13 cellular contexts compared by ENCODE assay signal in genomic region chr3:39289107-39289506, GRCh38. TPM values are rescaled to one million over a fixed set of nuclear protein-coding genes. Genes with fewer than 3 reads are reported as not detected.
DNase-seq lines count a peak whose midpoint lies in the region; ATAC-seq and TF ChIP-seq lines count a peak whose summit lies in the region.
"Had no signal": no experiment of that assay in that cellular context is flagged by ENCODE, and none has a peak within 500 bp of the region (broad histone marks: within the 10 kb centered on the region; RNA-seq: fewer than 3 reads in every experiment).

No MANE protein-coding gene starts in this region.

- no peak for TF ChIP-seq CTCF in KMS-11 (conservative IDR thresholded peaks at IDR 0.05; ENCODE audit: low read depth, low read length)
- TF ChIP-seq CTCF in nephron progenitor cell (IDR thresholded peaks at IDR 0.05), result no peak

- DNase-seq in nephron progenitor cell (no peak), kidney tubule cell (ENCODE audit: low spot score) (no peak), GM23248 (no peak)

- no peak overlapping the region for H3K4me3 ChIP-seq in BLaER1 treated with 17β-estradiol and CSF1 and Interleukin-3, amounts not matched to agents 10 nM and 100 nM
- H3K4me3 ChIP-seq in KMS-11 (IDR thresholded peaks at IDR 0.05; ENCODE audit: insufficient read depth, low read depth, low read length) (no peak overlapping the region), GM23248 (no peak overlapping the region)
- H3K4me3 ChIP-seq: GM12878, SJCRH30 had no signal

- no peaks in the 10 kb centered on the region for H3K9me2 ChIP-seq in GM23248 (ENCODE audit: insufficient read depth)

- H3K27me3 ChIP-seq in BLaER1 treated with 17β-estradiol and CSF1 and Interleukin-3, amounts not matched to agents 10 nM and 100 nM, result no peaks in the 10 kb centered on the region
- no peaks in the 10 kb centered on the region for H3K27me3 ChIP-seq in KMS-11 (ENCODE audit: insufficient read depth, low read depth)
- no peaks in the 10 kb centered on the region; the same call in 1 of the 2 replicates for H3K27me3 ChIP-seq in GM23248 (replicated peaks; ENCODE audit: insufficient read depth)
- H3K27me3 ChIP-seq: SJCRH30 had no signal

- in situ Hi-C loops in GM23248 (cut with MboI), result loop anchor here (10.0 kb wide), 1 partner anchor 194 kb away; no protein-coding TSS in a partner anchor

- no peaks in the 10 kb centered on the region for H3K36me3 Mint-ChIP-seq in activated T-helper 17 cell treated with anti-CD3 and anti-CD28 coated beads, Interleukin-2, amount 50 U/mL, for 72 hours (ENCODE audit: low read depth)
- H3K36me3 Mint-ChIP-seq in nephron progenitor cell (ENCODE audit: low read depth), result no peaks in the 10 kb centered on the region
- H3K36me3 Mint-ChIP-seq: CD14-positive monocyte had no signal

- H3K27me3 Mint-ChIP-seq in activated T-helper 17 cell treated with anti-CD3 and anti-CD28 coated beads, Interleukin-2, amount 50 U/mL, for 72 hours, result no peaks in the 10 kb centered on the region
- peaks cover 4% of the 10 kb centered on the region for H3K27me3 Mint-ChIP-seq in nephron progenitor cell (ENCODE audit: low read depth, poor library complexity)

- H3K27ac ChIP-seq in BLaER1 treated with 17β-estradiol and CSF1 and Interleukin-3, amounts not matched to agents 10 nM and 100 nM, result peak overlapping the region in 4 of 11 experiments; percentile 30 to 46 (median 40); a peak in 6 of 22 replicates
- H3K27ac ChIP-seq in KMS-11, result no peak overlapping the region
- H3K27ac ChIP-seq in GM23248, result no peak overlapping the region
- H3K27ac ChIP-seq: SJCRH30 had no signal

- no peak overlapping the region for H3K4me3 Mint-ChIP-seq in activated T-helper 17 cell treated with anti-CD3 and anti-CD28 coated beads, Interleukin-2, amount 50 U/mL, for 72 hours
- H3K4me3 Mint-ChIP-seq in nephron progenitor cell, result no peak overlapping the region
- H3K4me3 Mint-ChIP-seq: CD14-positive monocyte had no signal

- H3F3A ChIP-seq in GM23248 (ENCODE audit: insufficient read depth), result no peaks in the 10 kb centered on the region

- ATAC-seq in activated T-helper 17 cell treated with anti-CD3 and anti-CD28 coated beads, Interleukin-2, amount 50 U/mL, for 72 hours (replicated peaks), result no peak
- no peak for ATAC-seq in HG02938 (IDR thresholded peaks at IDR 0.05; ENCODE audit: unreplicated experiment)

- H3K4me1 Mint-ChIP-seq in activated T-helper 17 cell treated with anti-CD3 and anti-CD28 coated beads, Interleukin-2, amount 50 U/mL, for 72 hours, result peaks cover 16% of the 10 kb centered on the region
- peaks cover 44% of the 10 kb centered on the region for H3K4me1 Mint-ChIP-seq in nephron progenitor cell

- no peaks in the 10 kb centered on the region for H3K9me3 Mint-ChIP-seq in activated T-helper 17 cell treated with anti-CD3 and anti-CD28 coated beads, Interleukin-2, amount 50 U/mL, for 72 hours
- H3K9me3 Mint-ChIP-seq in nephron progenitor cell, result no peaks in the 10 kb centered on the region

- peak overlapping the region in 1 of 11 experiments; percentile 0; a peak in 2 of 22 replicates for H3K9ac ChIP-seq in BLaER1 treated with 17β-estradiol and CSF1 and Interleukin-3, amounts not matched to agents 10 nM and 100 nM
- H3K9ac ChIP-seq in KMS-11, result no peak overlapping the region
- no peak overlapping the region for H3K9ac ChIP-seq in GM23248

- peaks cover 26 to 55% (median 34%) of the 10 kb centered on the region in 10 experiments for H3K4me1 ChIP-seq in BLaER1 treated with 17β-estradiol and CSF1 and Interleukin-3, amounts not matched to agents 10 nM and 100 nM
- peaks cover 68% of the 10 kb centered on the region for H3K4me1 ChIP-seq in KMS-11 (ENCODE audit: low read depth, poor library complexity, severe bottlenecking)
- H3K4me1 ChIP-seq in GM23248 (ENCODE audit: insufficient read depth), result no peaks in the 10 kb centered on the region
- H3K4me1 ChIP-seq: SJCRH30 had no signal

- peak overlapping the region in 9 of 11 experiments; percentile 24 to 75 (median 56); a peak in 17 of 22 replicates for H3K4me2 ChIP-seq in BLaER1 treated with 17β-estradiol and CSF1 and Interleukin-3, amounts not matched to agents 10 nM and 100 nM
- H3K4me2 ChIP-seq in KMS-11, result 0 out of 2 replicates have a peak overlapping the region, but pooled peaks have one; percentile 28
- no peak overlapping the region for H3K4me2 ChIP-seq in GM23248 (ENCODE audit: unreplicated experiment)

- H3K27ac Mint-ChIP-seq in activated T-helper 17 cell treated with anti-CD3 and anti-CD28 coated beads, Interleukin-2, amount 50 U/mL, for 72 hours, result peak overlapping the region; percentile 63
- H3K27ac Mint-ChIP-seq in nephron progenitor cell, result peak overlapping the region; percentile 46
- H3K27ac Mint-ChIP-seq: CD14-positive monocyte had no signal

- WGBS in GM23248 (ENCODE audit: low coverage in 1 of 2, low lambda C conversion rate in 2 of 2, missing lambda C conversion rate in 2 of 2), 2 experiments, result 77 to 78% methylated on average over 4 of the region's 4 CpGs

- H2AFZ ChIP-seq in KMS-11 (ENCODE audit: low read depth) (no peak overlapping the region), GM23248 (no peak overlapping the region)

- H3K79me2 ChIP-seq in KMS-11 (ENCODE audit: insufficient read depth, low read depth) (no peaks in the 10 kb centered on the region), GM23248 (ENCODE audit: insufficient read depth) (no peaks in the 10 kb centered on the region)

- no peaks in the 10 kb centered on the region for H3K9me3 ChIP-seq in BLaER1 treated with 17β-estradiol and CSF1 and Interleukin-3, amounts not matched to agents 10 nM and 100 nM (replicated peaks in 1 of 11)
- no peaks in the 10 kb centered on the region for H3K9me3 ChIP-seq in GM23248 (ENCODE audit: low read depth)
- H3K9me3 ChIP-seq: SJCRH30 had no signal

- no peaks in the 10 kb centered on the region for H3K36me3 ChIP-seq in BLaER1 treated with 17β-estradiol and CSF1 and Interleukin-3, amounts not matched to agents 10 nM and 100 nM
- H3K36me3 ChIP-seq in KMS-11 (ENCODE audit: insufficient read depth) (no peaks in the 10 kb centered on the region), GM23248 (ENCODE audit: low read depth) (no peaks in the 10 kb centered on the region)
- H3K36me3 ChIP-seq: SJCRH30 had no signal

- H4K20me1 ChIP-seq in BLaER1 treated with 17β-estradiol and CSF1 and Interleukin-3, amounts not matched to agents 10 nM and 100 nM, result no peaks in the 10 kb centered on the region; a peak in 1 of 22 replicates
- H4K20me1 ChIP-seq in KMS-11 (ENCODE audit: insufficient read depth) (no peaks in the 10 kb centered on the region), GM23248 (ENCODE audit: insufficient read depth) (no peaks in the 10 kb centered on the region)

RNA-seq across cellular contexts. Expression of gene CX3CR1, which starts 9.3 kb away (rescaled TPM):
- total RNA-seq in activated T-helper 17 cell treated with anti-CD3 and anti-CD28 coated beads, Interleukin-2, amount 50 U/mL, for 72 hours, result under 1 TPM; 0.13 to 0.37 TPM
- total RNA-seq in GM23248 (2014; rRNA removed; shearing (Covaris generic)), result not detected in 2 replicates
- not detected in 2 replicates for polyA plus RNA-seq in GM23248 (2016; fragmentation: Nextera tagmentation; extraction: Ambion mirVana)
- total RNA-seq: A673, HT1080, LHCN-M2, SJCRH30 had no signal

RNA-seq across cellular contexts. Expression of gene CCR8, which starts 40.4 kb away (rescaled TPM):
- total RNA-seq in activated T-helper 17 cell treated with anti-CD3 and anti-CD28 coated beads, Interleukin-2, amount 50 U/mL, for 72 hours, result 10 to 100 TPM in 1 of 2 donors, under 1 TPM in 1; 0.87 to 10.2 TPM
- total RNA-seq in GM23248 (2014; rRNA removed; shearing (Covaris generic)), result not detected in 2 replicates
- not detected in 2 replicates for polyA plus RNA-seq in GM23248 (2016; fragmentation: Nextera tagmentation; extraction: Ambion mirVana)
- total RNA-seq: A673, HT1080, LHCN-M2, SJCRH30 had no signal
- polyA plus RNA-seq: CD14-positive monocyte had no signal
